In the genomic region with DNA sequence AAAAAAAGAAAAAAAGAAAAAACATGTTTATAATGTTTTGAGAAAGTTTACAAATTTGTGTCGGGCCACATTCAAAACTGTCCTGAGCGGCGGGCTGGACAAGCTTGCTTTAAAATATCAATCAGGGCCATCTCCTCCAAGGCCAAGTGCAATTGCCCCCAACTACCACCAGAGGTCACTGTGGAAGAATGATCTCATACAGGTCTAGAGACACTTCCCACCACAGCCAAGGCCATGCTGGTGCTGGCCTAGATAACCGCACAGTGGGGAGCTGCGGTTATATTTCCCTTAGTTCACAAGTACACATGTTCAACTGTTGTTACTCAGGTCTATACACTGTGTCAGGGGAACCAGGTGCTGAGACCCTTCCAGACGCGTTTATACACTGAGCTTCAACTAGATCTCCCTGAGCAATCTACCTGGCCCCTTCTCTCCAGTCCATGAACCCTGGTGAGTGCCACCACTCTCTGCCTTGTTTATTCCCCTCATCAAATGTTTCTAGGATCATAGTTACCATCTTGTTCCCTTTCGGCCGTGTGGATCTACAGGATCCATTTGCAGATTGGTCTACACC, we compare ENCODE assay signal across 8 cellular contexts.
DNase-seq lines count a peak whose midpoint lies in the region; ATAC-seq and TF ChIP-seq lines count a peak whose summit lies in the region.

No MANE protein-coding gene starts in this region.

- peak; percentile 91 for TF ChIP-seq CTCF in CD4-positive, alpha-beta T cell (IDR thresholded peaks at IDR 0.05)
- peak; percentile 41; the same call in 1 of the 2 replicates for TF ChIP-seq CTCF in HEK293 (tag by site-specific recombination; IDR thresholded peaks at IDR 0.05)
- peak; percentile 92 for TF ChIP-seq CTCF in PC-9 (conservative IDR thresholded peaks at IDR 0.05)

- H3K79me2 ChIP-seq in PC-9 (ENCODE audit: low read depth), result no peaks in the 10 kb centered on the region

- no peaks in the 10 kb centered on the region for H3K4me1 Mint-ChIP-seq in CD4-positive, alpha-beta T cell (ENCODE audit: low read depth)

- no peaks in the 10 kb centered on the region for H3K36me3 Mint-ChIP-seq in CD4-positive, alpha-beta T cell (ENCODE audit: low read depth)

- CTCF ChIA-PET in CD4-positive, alpha-beta T cell (lab: Charles Lee), result interaction anchor here (1.9 kb wide), 1 partner anchor 9 kb away, joined by 10 read pairs; no protein-coding TSS in a partner anchor
- CTCF ChIA-PET in HEK293 (lab: Yijun Ruan, JAX), result interaction anchor here (0.6 to 8.9 kb wide), 52 partner anchors 8 to 659 kb away, joined by 3 to 176 read pairs (median 4); a partner anchor contains a TSS
- CTCF ChIA-PET in PC-9 (lab: Charles Lee), result interaction anchor here (1.3 kb wide), 1 partner anchor 190 kb away, joined by 4 read pairs; no protein-coding TSS in a partner anchor

- no peak overlapping the region for H3K27ac Mint-ChIP-seq in CD4-positive, alpha-beta T cell

- no peaks in the 10 kb centered on the region for H3K9me3 Mint-ChIP-seq in CD4-positive, alpha-beta T cell

- no peak overlapping the region for H3K4me3 Mint-ChIP-seq in CD4-positive, alpha-beta T cell

- no peak overlapping the region for H3K27ac ChIP-seq in CD4-positive, alpha-beta T cell (ENCODE audit: low read depth, low read length)
- H3K27ac ChIP-seq in HEK293 (ENCODE audit: extremely low read depth, low read depth, low read length), result no peak overlapping the region
- H3K27ac ChIP-seq in PC-9, result no peak overlapping the region

- no peak overlapping the region for H3K4me2 ChIP-seq in PC-9

- H3F3A ChIP-seq in PC-9 (ENCODE audit: insufficient read depth, low read depth), result no peaks in the 10 kb centered on the region

- intact Hi-C loops in CD4-positive, alpha-beta T cell (cut with DNase I, micrococcal nuclease), result loop anchor here in 1 of 2 experiments (1.0 kb wide), 1 partner anchor 190 kb away; no protein-coding TSS in a partner anchor
- intact Hi-C loops in PC-9 (cut with micrococcal nuclease; ENCODE audit: unreplicated experiment), result no loop called here

- POLR2A ChIA-PET in CD4-positive, alpha-beta T cell (lab: Charles Lee), result no interaction called here
- POLR2A ChIA-PET in HEK293 (lab: Yijun Ruan, JAX) (no interaction called here), PC-9 (lab: Charles Lee; ENCODE audit: unreplicated experiment) (no interaction called here)

- H3K27me3 Mint-ChIP-seq in CD4-positive, alpha-beta T cell, result peaks cover 8% of the 10 kb centered on the region

- no peaks in the 10 kb centered on the region for H3K36me3 ChIP-seq in HEK293 (ENCODE audit: control insufficient read depth in 2 of 2, insufficient read depth in 1 of 2, low read length in 2 of 2)
- H3K36me3 ChIP-seq in PC-9 (ENCODE audit: low read depth), result no peaks in the 10 kb centered on the region

- H3K4me3 ChIP-seq in HEK293 (ENCODE audit: low read depth, low read length), result no peak overlapping the region
- no peak overlapping the region for H3K4me3 ChIP-seq in PC-9

- peak; percentile 64 for ATAC-seq in CD4-positive, alpha-beta T cell (ENCODE audit: poor library complexity)
- ATAC-seq in HG03469 (IDR thresholded peaks at IDR 0.05; ENCODE audit: unreplicated experiment), result no peak

- peak; percentile 7 to 48 (median 19) for DNase-seq in CD4-positive, alpha-beta T cell
- DNase-seq in PC-9 (peak; percentile 36 to 41), glomerular endothelial cell (ENCODE audit: extremely low read depth, low read depth, low spot score) (peak; percentile 23), pulmonary artery endothelial cell (ENCODE audit: low read depth, low spot score) (peak; percentile 10), hippocampal formation (lab: John Stamatoyannopoulos, UW) (no peak)
- DNase-seq in activated T-helper 9 cell treated with anti-CD3 and anti-CD28 coated beads, Interleukin-2, amount 50 U/mL, for 16 hours (ENCODE audit: low read depth), result peak; percentile 9

- H4K20me1 ChIP-seq in PC-9 (ENCODE audit: insufficient read depth), result no peaks in the 10 kb centered on the region

- no peak overlapping the region for H2AFZ ChIP-seq in PC-9

- no TSS peak for BruUV-seq in PC-9 (replicated peaks; lab: Mats Ljungman, UMichigan)

- H3K4me1 ChIP-seq in HEK293 (ENCODE audit: control insufficient read depth, insufficient read depth, low read length), result peaks cover 5% of the 10 kb centered on the region; the same call in 1 of the 2 replicates
- no peaks in the 10 kb centered on the region for H3K4me1 ChIP-seq in PC-9 (replicated peaks; ENCODE audit: insufficient read depth)

- no peaks in the 10 kb centered on the region for H3K27me3 ChIP-seq in CD4-positive, alpha-beta T cell (ENCODE audit: control insufficient read depth, insufficient read depth, low read length)
- H3K27me3 ChIP-seq in PC-9 (ENCODE audit: insufficient read depth, low read depth), result 0 out of 2 replicates have a peak, but pooled peaks cover 3% of the 10 kb centered on the region

- H3K9me3 ChIP-seq in CD4-positive, alpha-beta T cell (ENCODE audit: control insufficient read depth, low read length), result no peaks in the 10 kb centered on the region
- H3K9me3 ChIP-seq in HEK293 (ENCODE audit: control insufficient read depth, insufficient read depth, low read depth, low read length) (no peaks in the 10 kb centered on the region), PC-9 (ENCODE audit: insufficient read depth, low read depth) (no peaks in the 10 kb centered on the region)

- no peaks in the 10 kb centered on the region for H3K9me2 ChIP-seq in PC-9 (ENCODE audit: insufficient read depth)

TF ChIP-seq in HEK293, 187 proteins besides CTCF, POLR2A, EP300 and RAD21:
- TF ChIP-seq ZNF155 (tag by site-specific recombination; IDR thresholded peaks at IDR 0.05), result no peak
- TF ChIP-seq, protein P1, sequence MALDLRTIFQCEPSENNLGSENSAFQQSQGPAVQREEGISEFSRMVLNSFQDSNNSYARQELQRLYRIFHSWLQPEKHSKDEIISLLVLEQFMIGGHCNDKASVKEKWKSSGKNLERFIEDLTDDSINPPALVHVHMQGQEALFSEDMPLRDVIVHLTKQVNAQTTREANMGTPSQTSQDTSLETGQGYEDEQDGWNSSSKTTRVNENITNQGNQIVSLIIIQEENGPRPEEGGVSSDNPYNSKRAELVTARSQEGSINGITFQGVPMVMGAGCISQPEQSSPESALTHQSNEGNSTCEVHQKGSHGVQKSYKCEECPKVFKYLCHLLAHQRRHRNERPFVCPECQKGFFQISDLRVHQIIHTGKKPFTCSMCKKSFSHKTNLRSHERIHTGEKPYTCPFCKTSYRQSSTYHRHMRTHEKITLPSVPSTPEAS (tag by site-specific recombination; IDR thresholded peaks at IDR 0.05), result no peak
- no peak for TF ChIP-seq ZNF530 (tag by site-specific recombination; IDR thresholded peaks at IDR 0.05; ENCODE audit: low read depth)
- TF ChIP-seq, protein P2, sequence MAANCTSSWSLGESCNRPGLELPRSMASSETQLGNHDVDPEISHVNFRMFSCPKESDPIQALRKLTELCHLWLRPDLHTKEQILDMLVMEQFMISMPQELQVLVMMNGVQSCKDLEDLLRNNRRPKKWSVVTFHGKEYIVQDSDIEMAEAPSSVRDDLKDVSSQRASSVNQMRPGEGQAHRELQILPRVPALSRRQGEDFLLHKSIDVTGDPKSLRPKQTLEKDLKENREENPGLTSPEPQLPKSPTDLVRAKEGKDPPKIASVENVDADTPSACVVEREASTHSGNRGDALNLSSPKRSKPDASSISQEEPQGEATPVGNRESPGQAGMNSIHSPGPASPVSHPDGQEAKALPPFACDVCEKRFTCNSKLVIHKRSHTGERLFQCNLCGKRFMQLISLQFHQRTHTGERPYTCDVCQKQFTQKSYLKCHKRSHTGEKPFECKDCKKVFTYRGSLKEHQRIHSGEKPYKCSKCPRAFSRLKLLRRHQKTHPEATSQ (tag by site-specific recombination; IDR thresholded peaks at IDR 0.05), result no peak
- 0 out of 2 replicates have a peak, but pooled peaks have one; percentile 29 for TF ChIP-seq ZNF654 (tag by site-specific recombination; IDR thresholded peaks at IDR 0.05; ENCODE audit: low read depth)
- TF ChIP-seq, protein P3, sequence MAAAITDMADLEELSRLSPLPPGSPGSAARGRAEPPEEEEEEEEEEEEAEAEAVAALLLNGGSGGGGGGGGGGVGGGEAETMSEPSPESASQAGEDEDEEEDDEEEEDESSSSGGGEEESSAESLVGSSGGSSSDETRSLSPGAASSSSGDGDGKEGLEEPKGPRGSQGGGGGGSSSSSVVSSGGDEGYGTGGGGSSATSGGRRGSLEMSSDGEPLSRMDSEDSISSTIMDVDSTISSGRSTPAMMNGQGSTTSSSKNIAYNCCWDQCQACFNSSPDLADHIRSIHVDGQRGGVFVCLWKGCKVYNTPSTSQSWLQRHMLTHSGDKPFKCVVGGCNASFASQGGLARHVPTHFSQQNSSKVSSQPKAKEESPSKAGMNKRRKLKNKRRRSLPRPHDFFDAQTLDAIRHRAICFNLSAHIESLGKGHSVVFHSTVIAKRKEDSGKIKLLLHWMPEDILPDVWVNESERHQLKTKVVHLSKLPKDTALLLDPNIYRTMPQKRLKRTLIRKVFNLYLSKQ (tag by site-specific recombination; IDR thresholded peaks at IDR 0.05; ENCODE audit: borderline replicate concordance), result no peak
- TF ChIP-seq, protein P4, sequence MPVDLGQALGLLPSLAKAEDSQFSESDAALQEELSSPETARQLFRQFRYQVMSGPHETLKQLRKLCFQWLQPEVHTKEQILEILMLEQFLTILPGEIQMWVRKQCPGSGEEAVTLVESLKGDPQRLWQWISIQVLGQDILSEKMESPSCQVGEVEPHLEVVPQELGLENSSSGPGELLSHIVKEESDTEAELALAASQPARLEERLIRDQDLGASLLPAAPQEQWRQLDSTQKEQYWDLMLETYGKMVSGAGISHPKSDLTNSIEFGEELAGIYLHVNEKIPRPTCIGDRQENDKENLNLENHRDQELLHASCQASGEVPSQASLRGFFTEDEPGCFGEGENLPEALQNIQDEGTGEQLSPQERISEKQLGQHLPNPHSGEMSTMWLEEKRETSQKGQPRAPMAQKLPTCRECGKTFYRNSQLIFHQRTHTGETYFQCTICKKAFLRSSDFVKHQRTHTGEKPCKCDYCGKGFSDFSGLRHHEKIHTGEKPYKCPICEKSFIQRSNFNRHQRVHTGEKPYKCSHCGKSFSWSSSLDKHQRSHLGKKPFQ (tag by site-specific recombination; IDR thresholded peaks at IDR 0.05), result peak; percentile 46; the same call in 1 of the 2 replicates
- TF ChIP-seq ZNF626 (tag by site-specific recombination; IDR thresholded peaks at IDR 0.05), result no peak
- TF ChIP-seq ZNF2 (tag by site-specific recombination; IDR thresholded peaks at IDR 0.05), result 0 out of 2 replicates have a peak, but pooled peaks have one; percentile 45

Comparison
In these comparisons a context has a peak if more than half of its experiments do, and no peak if none do; other contexts are left out.
1. DNase-seq: peak in CD4-positive, alpha-beta T cell (10 of 10), PC-9 (2 of 2), activated T-helper 9 cell treated with anti-CD3 and anti-CD28 coated beads, Interleukin-2, amount 50 U/mL, for 16 hours (single experiment), glomerular endothelial cell (single experiment) and pulmonary artery endothelial cell (single experiment); none in hippocampal formation (0 of 2).
2. CTCF ChIP-seq: peak in every context shown above with its lines; median percentile 92 in PC-9; 91 in CD4-positive, alpha-beta T cell; 41 in HEK293.